Comparison of ENCODE assay signal across 10 cellular contexts in the genomic region with DNA sequence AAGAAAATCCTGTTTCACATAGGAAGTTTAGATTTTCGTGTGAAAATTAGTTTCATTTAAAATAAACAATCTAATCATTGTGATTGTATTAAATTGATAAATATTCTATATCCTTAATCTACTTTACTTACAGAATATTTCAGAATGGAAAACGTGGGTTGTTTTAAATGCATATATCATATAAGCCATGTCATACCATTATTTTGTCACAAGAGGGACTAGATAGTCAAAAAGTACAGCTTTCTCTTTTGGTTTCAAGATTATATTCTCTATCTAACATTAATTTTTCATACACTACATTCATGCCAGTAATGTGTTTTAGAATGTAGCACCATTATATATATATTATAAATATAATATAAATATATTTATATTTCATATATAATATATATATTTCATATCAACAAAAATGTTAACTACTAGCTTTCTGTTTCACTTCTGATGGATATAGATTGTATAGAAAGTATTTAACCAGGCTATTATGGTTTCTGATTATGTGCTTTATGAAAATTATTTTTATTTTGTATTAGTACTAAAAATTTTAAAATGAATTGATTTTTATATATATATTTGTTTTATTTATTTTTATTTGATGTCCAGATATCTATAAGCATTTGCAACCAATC. TPM values are rescaled to one million over a fixed set of nuclear protein-coding genes. Genes with fewer than 3 reads are reported as not detected.
DNase-seq lines count a peak whose midpoint lies in the region; ATAC-seq and TF ChIP-seq lines count a peak whose summit lies in the region.
"Had no signal": no experiment of that assay in that cellular context is flagged by ENCODE, and none has a peak within 500 bp of the region (broad histone marks: within the 10 kb centered on the region; RNA-seq: fewer than 3 reads in every experiment).

No MANE protein-coding gene starts in this region.

- H3K27ac ChIP-seq in psoas muscle, result no peak overlapping the region

- H3K9me3 Mint-ChIP-seq in activated naive CD4-positive, alpha-beta T cell treated with anti-CD3 and anti-CD28 coated beads for 36 hours, result no peaks in the 10 kb centered on the region

- H3K27me3 ChIP-seq in psoas muscle (ENCODE audit: insufficient read depth in 3 of 3, low read length in 2 of 3), result no peaks in the 10 kb centered on the region

- no peaks in the 10 kb centered on the region for H3K36me3 ChIP-seq in psoas muscle (ENCODE audit: insufficient read depth in 1 of 2, low read depth in 1 of 2)

- DNase-seq in NCI-H82 (lab: John Stamatoyannopoulos, UW) (peak; percentile 29), NCI-H82 treated with DMSO at 0.1 percent for 48 hours (lab: John Stamatoyannopoulos, UW; ENCODE audit: unreplicated experiment) (no peak), astrocyte of the spinal cord (ENCODE audit: low read depth, low spot score) (no peak), psoas muscle (no peak), NCI-H1417 treated with DMSO at 0.1 percent for 48 hours (lab: John Stamatoyannopoulos, UW) (no peak), NCI-H146 (lab: John Stamatoyannopoulos, UW) (no peak)
- DNase-seq in activated naive CD4-positive, alpha-beta T cell treated with anti-CD3 and anti-CD28 coated beads for 36 hours, result no peak

- H3K4me3 ChIP-seq in astrocyte of the spinal cord (ENCODE audit: low read depth, low read length) (no peak overlapping the region), psoas muscle (no peak overlapping the region)

- TF ChIP-seq CTCF in astrocyte of the spinal cord (IDR thresholded peaks at IDR 0.05; ENCODE audit: low read depth, low read length), result peak; percentile 41
- TF ChIP-seq CTCF in psoas muscle (IDR thresholded peaks at IDR 0.05), result peak; percentile 44

- peaks cover 2% of the 10 kb centered on the region for H3K4me1 Mint-ChIP-seq in activated naive CD4-positive, alpha-beta T cell treated with anti-CD3 and anti-CD28 coated beads for 36 hours (ENCODE audit: low read depth)

- no peaks in the 10 kb centered on the region for H3K36me3 Mint-ChIP-seq in activated naive CD4-positive, alpha-beta T cell treated with anti-CD3 and anti-CD28 coated beads for 36 hours (ENCODE audit: low read depth)

- H3K27ac Mint-ChIP-seq in activated naive CD4-positive, alpha-beta T cell treated with anti-CD3 and anti-CD28 coated beads for 36 hours, result no peak overlapping the region

- no peak overlapping the region for H3K4me3 Mint-ChIP-seq in activated naive CD4-positive, alpha-beta T cell treated with anti-CD3 and anti-CD28 coated beads for 36 hours

- H3K27me3 Mint-ChIP-seq in activated naive CD4-positive, alpha-beta T cell treated with anti-CD3 and anti-CD28 coated beads for 36 hours (ENCODE audit: low read depth), result no peaks in the 10 kb centered on the region

- H3K4me1 ChIP-seq in psoas muscle, result no peaks in the 10 kb centered on the region

- intact Hi-C loops in psoas muscle (cut with DNase I), result loop anchor here in 1 of 2 donors (5.0 kb wide), 1 partner anchor 83 kb away; a partner anchor contains a TSS
- intact Hi-C loops in activated naive CD4-positive, alpha-beta T cell treated with anti-CD3 and anti-CD28 coated beads for 36 hours (cut with micrococcal nuclease), result loop anchor here (5.0 to 10.0 kb wide), 2 partner anchors 140 to 1198 kb away; no protein-coding TSS in a partner anchor

- in situ Hi-C loops in astrocyte of the spinal cord (cut with HindIII; ENCODE audit: low sequenced_read_pairs), result no loop called here

- WGBS in psoas muscle, 3 donors, result 14 to 42% (median 40%) methylated on average over 2 of the region's 2 CpGs

- H3K9me3 ChIP-seq in psoas muscle, result no peaks in the 10 kb centered on the region

- peak; percentile 62 for ATAC-seq in HG03280 (IDR thresholded peaks at IDR 0.05; ENCODE audit: unreplicated experiment)
- no peak for ATAC-seq in psoas muscle

- CTCF ChIA-PET in activated naive CD4-positive, alpha-beta T cell treated with anti-CD3 and anti-CD28 coated beads for 36 hours (lab: Charles Lee), result no interaction called here

RNA-seq across cellular contexts. Expression of a gene that starts 45.3 kb away (rescaled TPM):
- total RNA-seq in psoas muscle, result under 1 TPM in 3 of 4 donors, not detected in 1; 0.08 to 0.34 (median 0.24) TPM
- under 1 TPM in 1 of 3 donors, not detected in 2; 0.05 TPM for polyA plus RNA-seq in psoas muscle
- not detected for total RNA-seq in activated naive CD4-positive, alpha-beta T cell treated with anti-CD3 and anti-CD28 coated beads for 36 hours
- total RNA-seq: activated CD8-positive, alpha-beta memory T cell treated with anti-CD3 and anti-CD28 coated beads for 36 hours; renal cortical epithelial cell had no signal
